In genomic region chr17:3669548-3669947, GRCh38 we compare ENCODE assay signal across 8 cellular contexts. TPM values are rescaled to one million over a fixed set of nuclear protein-coding genes. Genes with fewer than 3 reads are reported as not detected.
DNase-seq lines count a peak whose midpoint lies in the region; ATAC-seq and TF ChIP-seq lines count a peak whose summit lies in the region.

No MANE protein-coding gene starts in this region.

- no peaks in the 10 kb centered on the region for H3K4me1 ChIP-seq in endocrine pancreas (ENCODE audit: control insufficient read depth, insufficient read depth, low read length)
- H3K4me1 ChIP-seq in neutrophil (ENCODE audit: control insufficient read depth in 1 of 2, insufficient read depth in 1 of 2, low read depth in 1 of 2, low read length in 1 of 2): peaks cover 15 to 21% of the 10 kb centered on the region in 2 experiments

- H3K9me3 ChIP-seq in CD4-positive, alpha-beta T cell (ENCODE audit: control insufficient read depth, low read length): no peaks in the 10 kb centered on the region
- H3K9me3 ChIP-seq in endocrine pancreas (ENCODE audit: control insufficient read depth, low read length): no peaks in the 10 kb centered on the region
- no peaks in the 10 kb centered on the region for H3K9me3 ChIP-seq in neutrophil

- no peaks in the 10 kb centered on the region for H3K9me3 Mint-ChIP-seq in CD4-positive, alpha-beta T cell

- H3K36me3 Mint-ChIP-seq in CD4-positive, alpha-beta T cell (ENCODE audit: low read depth): peaks cover 5% of the 10 kb centered on the region

- H3K36me3 ChIP-seq in endocrine pancreas (ENCODE audit: control insufficient read depth, insufficient read depth, low read length): no peaks in the 10 kb centered on the region
- peaks cover 2% of the 10 kb centered on the region for H3K36me3 ChIP-seq in neutrophil

- peaks cover 13% of the 10 kb centered on the region for H3K4me1 Mint-ChIP-seq in CD4-positive, alpha-beta T cell (ENCODE audit: low read depth)

- no peaks in the 10 kb centered on the region for H3K27me3 Mint-ChIP-seq in CD4-positive, alpha-beta T cell

- H3K27me3 ChIP-seq in CD4-positive, alpha-beta T cell (ENCODE audit: control insufficient read depth, insufficient read depth, low read length): no peaks in the 10 kb centered on the region
- no peaks in the 10 kb centered on the region for H3K27me3 ChIP-seq in endocrine pancreas (ENCODE audit: control insufficient read depth, insufficient read depth, low read length)
- H3K27me3 ChIP-seq in neutrophil: no peaks in the 10 kb centered on the region

- intact Hi-C loops in CD4-positive, alpha-beta T cell (cut with DNase I, micrococcal nuclease): loop anchor here in 1 of 2 experiments (2.0 to 5.0 kb wide), 2 partner anchors 53 to 178 kb away; partner anchors contain the start of genes HASPIN and NCBP3

- H3K4me3 ChIP-seq in NB4 (ENCODE audit: low read depth, low read length) (peak overlapping the region; percentile 80), endocrine pancreas (ENCODE audit: control insufficient read depth, insufficient read depth, low read length) (peak overlapping the region; percentile 65), neutrophil (ENCODE audit: low read depth in 1 of 2, low read length in 1 of 2) (peak overlapping the region; percentile 74 to 94)

- ATAC-seq in CD4-positive, alpha-beta T cell (ENCODE audit: poor library complexity): no peak
- no peak for ATAC-seq in HG02852 (IDR thresholded peaks at IDR 0.05; ENCODE audit: unreplicated experiment)

- no peak for TF ChIP-seq POLR2A in NB4 (IDR thresholded peaks at IDR 0.05; ENCODE audit: extremely low read depth, insufficient read length)

- TF ChIP-seq CTCF in CD4-positive, alpha-beta T cell (IDR thresholded peaks at IDR 0.05): no peak
- TF ChIP-seq CTCF in NB4 (IDR thresholded peaks at IDR 0.05; ENCODE audit: low read depth, low read length) (no peak), neutrophil (IDR thresholded peaks at IDR 0.05) (no peak)

- H3K4me3 Mint-ChIP-seq in CD4-positive, alpha-beta T cell: peak overlapping the region; percentile 92

- DNase-seq in CD4-positive, alpha-beta T cell: no peak
- DNase-seq in NB4 (ENCODE audit: low read depth) (no peak), pons (ENCODE audit: low spot score) (no peak), anterior cingulate cortex (lab: John Stamatoyannopoulos, UW) (no peak), NCI-H2171 (lab: John Stamatoyannopoulos, UW) (no peak)

- no peak overlapping the region for H3K27ac ChIP-seq in CD4-positive, alpha-beta T cell (ENCODE audit: low read depth, low read length)
- peak overlapping the region; percentile 77 for H3K27ac ChIP-seq in neutrophil

- H3K27ac Mint-ChIP-seq in CD4-positive, alpha-beta T cell: peak overlapping the region; percentile 81

- peak overlapping the region; percentile 47 for H3K9ac ChIP-seq in endocrine pancreas (ENCODE audit: control insufficient read depth, insufficient read depth, low read length)

- CTCF ChIA-PET in CD4-positive, alpha-beta T cell (lab: Charles Lee): interaction anchor here (1.3 to 1.6 kb wide), 2 partner anchors 13 to 1770 kb away, joined by 3 read pairs; partner anchors contain the start of gene C1QBP

- POLR2A ChIA-PET in CD4-positive, alpha-beta T cell (lab: Charles Lee): interaction anchor here (0.7 to 1.4 kb wide), 3 partner anchors 27 to 855 kb away, joined by 3 to 11 read pairs (median 6); partner anchors contain the start of genes CTNS, P2RX5 and SHPK

RNA-seq across cellular contexts. Expression of gene EMC6, which starts 0.9 kb away (rescaled TPM):
- 10 to 100 TPM; 28.8 to 29.6 TPM for total RNA-seq in CD4-positive, alpha-beta T cell

RNA-seq across cellular contexts. Expression of gene TAX1BP3, which starts 1.2 kb away (rescaled TPM):
- 1 to 10 TPM; 6.0 to 6.6 TPM for total RNA-seq in CD4-positive, alpha-beta T cell

RNA-seq across cellular contexts. Expression of gene P2RX5, which starts 26.4 kb away (rescaled TPM):
- 10 to 100 TPM; 14.3 to 16.0 TPM for total RNA-seq in CD4-positive, alpha-beta T cell

RNA-seq across cellular contexts. Expression of gene CTNS, which starts 33.0 kb away (rescaled TPM):
- total RNA-seq in CD4-positive, alpha-beta T cell: 1 to 10 TPM; 3.3 to 4.9 TPM

RNA-seq across cellular contexts. Expression of gene SHPK, which starts 33.5 kb away (rescaled TPM):
- total RNA-seq in CD4-positive, alpha-beta T cell: 1 to 10 TPM; 3.4 TPM
